In the genomic region with DNA sequence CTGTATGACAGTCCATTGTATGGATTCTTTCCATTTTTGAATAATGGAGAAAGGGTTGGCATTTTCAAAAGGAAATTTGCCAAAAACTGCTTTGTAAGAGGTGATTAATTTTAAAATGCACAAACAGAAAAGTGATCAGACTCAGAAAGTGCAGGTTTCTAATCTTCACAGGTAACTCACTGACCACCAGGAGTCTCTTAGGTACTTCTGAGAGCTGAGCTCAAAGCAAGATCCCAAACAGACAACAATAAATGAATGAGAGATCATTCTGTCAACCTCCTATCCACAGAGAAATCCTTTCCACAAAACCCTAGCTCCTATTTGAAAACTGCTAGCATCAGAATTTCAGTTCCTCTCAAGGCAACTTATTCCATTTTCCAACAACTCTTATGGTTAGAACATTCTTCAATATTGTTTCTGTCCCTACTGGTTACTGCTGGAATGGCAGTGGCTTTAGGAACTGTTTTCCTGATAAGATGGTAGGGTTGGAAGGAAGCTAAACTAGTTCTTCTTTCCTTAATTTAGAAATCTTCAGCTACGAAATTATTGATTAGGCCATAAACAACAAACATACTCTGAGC, we compare ENCODE assay signal across 9 cellular contexts.
A peak's percentile ranks its signal among the peaks of the same experiment; 100 is the strongest.
DNase-seq lines count a peak whose midpoint lies in the region; ATAC-seq and TF ChIP-seq lines count a peak whose summit lies in the region.
"Had no signal": no experiment of that assay in that cellular context is flagged by ENCODE, and none has a peak within 500 bp of the region (broad histone marks: within the 10 kb centered on the region; RNA-seq: fewer than 3 reads in every experiment).

No MANE protein-coding gene starts in this region.

- H3K9me3 Mint-ChIP-seq in dendritic cell treated with granulocyte-macrophage colony-stimulating factor and Interleukin-4, amounts not matched to agents 40 ng/mL and 50 ng/mL, for 4 days: peaks cover 29% of the 10 kb centered on the region

- TF ChIP-seq CTCF in OCI-LY1 (IDR thresholded peaks at IDR 0.05; ENCODE audit: low read length): peak; percentile 49; the same call in 1 of the 2 replicates
- peak; percentile 65 for TF ChIP-seq CTCF in retinal pigment epithelial cell (conservative IDR thresholded peaks at IDR 0.05; ENCODE audit: low read depth, low read length)

- H3K36me3 ChIP-seq in OCI-LY1 (ENCODE audit: insufficient read depth, low read length): no peaks in the 10 kb centered on the region; the same call in 1 of the 2 replicates
- H3K36me3 ChIP-seq: SJSA1 had no signal

- no peaks in the 10 kb centered on the region; the same call in 1 of the 2 replicates for H3K27me3 ChIP-seq in OCI-LY1 (ENCODE audit: insufficient read depth, low read length)
- H3K27me3 ChIP-seq: SJSA1 had no signal

- H3K27ac Mint-ChIP-seq in dendritic cell treated with granulocyte-macrophage colony-stimulating factor and Interleukin-4, amounts not matched to agents 40 ng/mL and 50 ng/mL, for 4 days: peak overlapping the region; percentile 78

- no peak overlapping the region for H3K4me3 Mint-ChIP-seq in dendritic cell treated with granulocyte-macrophage colony-stimulating factor and Interleukin-4, amounts not matched to agents 40 ng/mL and 50 ng/mL, for 4 days

- H2AFZ ChIP-seq in OCI-LY1 (ENCODE audit: low read length): no peak overlapping the region

- ATAC-seq in GM19455 (IDR thresholded peaks at IDR 0.05; ENCODE audit: unreplicated experiment) (no peak), HG03460 (IDR thresholded peaks at IDR 0.05; ENCODE audit: unreplicated experiment) (no peak)

- no peak overlapping the region for H3K27ac ChIP-seq in OCI-LY1 (ENCODE audit: low read depth, low read length, poor library complexity, severe bottlenecking)
- H3K27ac ChIP-seq: SJSA1 had no signal

- H3K9ac ChIP-seq in OCI-LY1 (ENCODE audit: low read length): no peak overlapping the region

- peaks cover 37% of the 10 kb centered on the region for H3K4me1 Mint-ChIP-seq in dendritic cell treated with granulocyte-macrophage colony-stimulating factor and Interleukin-4, amounts not matched to agents 40 ng/mL and 50 ng/mL, for 4 days (ENCODE audit: low read depth)

- H3K79me2 ChIP-seq in OCI-LY1 (ENCODE audit: insufficient read depth, low read length): no peaks in the 10 kb centered on the region

- no peaks in the 10 kb centered on the region for H4K20me1 ChIP-seq in OCI-LY1 (ENCODE audit: insufficient read depth, low read length)

- H3K4me1 ChIP-seq in OCI-LY1 (ENCODE audit: insufficient read depth, low read length, severe bottlenecking): peaks cover 24% of the 10 kb centered on the region

- DNase-seq in NCI-H2227 (lab: John Stamatoyannopoulos, UW; ENCODE audit: unreplicated experiment) (peak; percentile 54), NCI-H2227 treated with DMSO at 0.1 percent for 48 hours (lab: John Stamatoyannopoulos, UW) (no peak), retinal pigment epithelial cell (ENCODE audit: low read depth) (no peak), GF-D8 (lab: John Stamatoyannopoulos, UW) (no peak)

- peaks cover 1% of the 10 kb centered on the region for H3K27me3 Mint-ChIP-seq in dendritic cell treated with granulocyte-macrophage colony-stimulating factor and Interleukin-4, amounts not matched to agents 40 ng/mL and 50 ng/mL, for 4 days

- H3F3A ChIP-seq in OCI-LY1 (ENCODE audit: insufficient read depth, low read length): no peaks in the 10 kb centered on the region

- no peak overlapping the region for H3K4me3 ChIP-seq in OCI-LY1 (ENCODE audit: low read depth, low read length, poor library complexity, severe bottlenecking)
- no peak overlapping the region for H3K4me3 ChIP-seq in retinal pigment epithelial cell (ENCODE audit: low read length)
- H3K4me3 ChIP-seq: SJSA1 had no signal

- H3K36me3 Mint-ChIP-seq in dendritic cell treated with granulocyte-macrophage colony-stimulating factor and Interleukin-4, amounts not matched to agents 40 ng/mL and 50 ng/mL, for 4 days (ENCODE audit: low read depth): peaks cover 12% of the 10 kb centered on the region

- peaks cover 6% of the 10 kb centered on the region; the same call in 1 of the 2 replicates for H3K9me3 ChIP-seq in OCI-LY1 (ENCODE audit: low read length)
- H3K9me3 ChIP-seq: SJSA1 had no signal

- H3K9me2 ChIP-seq in OCI-LY1 (ENCODE audit: low read depth, low read length): no peaks in the 10 kb centered on the region

- H3K4me2 ChIP-seq in OCI-LY1 (ENCODE audit: low read length): no peak overlapping the region

- intact Hi-C loops in dendritic cell treated with granulocyte-macrophage colony-stimulating factor and Interleukin-4, amounts not matched to agents 40 ng/mL and 50 ng/mL, for 4 days (cut with micrococcal nuclease): loop anchor here (5.0 kb wide), 1 partner anchor 409 kb away; no protein-coding TSS in a partner anchor
